Comparison of ENCODE assay signal across 8 cellular contexts in the genomic region with DNA sequence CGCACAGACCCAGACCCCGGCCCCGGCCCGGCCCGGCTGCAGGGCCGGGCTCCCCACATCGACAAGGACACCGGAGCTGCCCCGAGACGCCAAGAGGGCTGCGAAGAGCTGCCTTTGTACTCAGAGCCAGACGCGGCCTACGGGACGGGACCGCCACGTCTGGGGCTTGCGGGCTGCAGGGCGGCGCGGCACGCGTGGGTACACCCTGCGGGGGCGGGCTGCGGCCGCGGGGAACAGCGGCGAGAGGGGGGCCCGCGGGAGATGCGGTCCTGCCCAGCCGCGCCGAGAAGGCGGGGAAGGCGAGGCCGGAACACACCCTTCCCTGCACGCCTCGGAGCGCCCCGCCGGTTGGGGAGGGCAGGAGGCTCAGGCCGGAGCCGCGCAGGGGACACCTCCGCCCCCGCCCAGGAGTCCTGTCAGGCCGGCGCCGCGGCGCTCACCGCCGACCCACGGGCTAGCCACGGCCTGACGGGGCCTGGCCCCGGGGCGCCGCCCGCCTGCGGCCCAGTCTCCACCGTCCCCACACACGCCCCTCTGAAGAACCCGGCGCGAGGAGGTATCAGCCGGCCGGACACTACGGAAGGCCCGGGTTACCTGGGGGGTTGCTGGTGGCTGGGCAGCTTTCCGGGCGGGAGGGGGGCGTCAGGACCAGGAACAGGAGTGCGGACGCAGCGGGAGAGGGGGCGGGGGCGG. TPM values are rescaled to one million over a fixed set of nuclear protein-coding genes. Genes with fewer than 3 reads are reported as not detected.
A peak's percentile ranks its signal among the peaks of the same experiment; 100 is the strongest.
DNase-seq lines count a peak whose midpoint lies in the region; ATAC-seq, FAIRE-seq and TF ChIP-seq lines count a peak whose summit lies in the region.

No MANE protein-coding gene starts in this region.

- ATAC-seq in A549: peak; percentile 65 to 67
- peak; percentile 27 for ATAC-seq in GM18909 (IDR thresholded peaks at IDR 0.05; ENCODE audit: poor library complexity, unreplicated experiment)
- peak; percentile 23 for ATAC-seq in HG03196 (IDR thresholded peaks at IDR 0.05; ENCODE audit: unreplicated experiment)
- peak; percentile 22 for ATAC-seq in activated B cell treated with CpG ODN at 0.5 μM for 24 hours (ENCODE audit: low read depth)

- H3K27ac Mint-ChIP-seq in activated B cell treated with CpG ODN at 0.5 μM for 24 hours: peak overlapping the region; percentile 91

- H3K27me3 ChIP-seq in liver (ENCODE audit: control insufficient read depth in 4 of 4, insufficient read depth in 4 of 4, low read length in 3 of 4): no peaks in the 10 kb centered on the region

- peak overlapping the region; percentile 89 for H3K4me3 ChIP-seq in A549
- peak overlapping the region; percentile 71 to 100 (median 96) for H3K4me3 ChIP-seq in liver (ENCODE audit: low read depth in 1 of 3, low read length in 3 of 3)

- TF ChIP-seq EP300 in A549 (IDR thresholded peaks at IDR 0.05): no peak

- no peak for TF ChIP-seq POLR2A in A549 (IDR thresholded peaks at IDR 0.05; ENCODE audit: low read length)

- H3K4me1 ChIP-seq in A549: peaks cover 41% of the 10 kb centered on the region
- H3K4me1 ChIP-seq in liver (ENCODE audit: control insufficient read depth in 4 of 4, insufficient read depth in 4 of 4, low read length in 3 of 4): peaks cover 6 to 41% (median 28%) of the 10 kb centered on the region in 4 donors

- no peak for TF ChIP-seq RAD21 in A549 (conservative IDR thresholded peaks at IDR 0.05 in 1 of 2, IDR thresholded peaks at IDR 0.05 in 1 of 2)
- TF ChIP-seq RAD21 in liver (IDR thresholded peaks at IDR 0.05): no peak

- no peaks in the 10 kb centered on the region for H3K27me3 Mint-ChIP-seq in activated B cell treated with CpG ODN at 0.5 μM for 24 hours

- no peaks in the 10 kb centered on the region for H3K9me3 Mint-ChIP-seq in activated B cell treated with CpG ODN at 0.5 μM for 24 hours

- intact Hi-C loops in activated B cell treated with CpG ODN at 0.5 μM for 24 hours (cut with micrococcal nuclease): loop anchor here (1.0 to 10.0 kb wide), 7 partner anchors 16 to 489 kb away; a partner anchor contains a TSS

- WGBS in A549 (ENCODE audit: missing lambda C conversion rate): 0% methylated on average over 2 of the region's 81 CpGs
- WGBS in liver: under 1% methylated on average over 81 of the region's 81 CpGs

- TF ChIP-seq CTCF in A549 (IDR thresholded peaks at IDR 0.05) (no peak), activated B cell treated with CpG ODN at 0.5 μM for 24 hours (IDR thresholded peaks at IDR 0.05) (no peak), liver (IDR thresholded peaks at IDR 0.05; ENCODE audit: low read depth, low read length, missing input control) (no peak)

- peaks cover 11% of the 10 kb centered on the region for H3K36me3 Mint-ChIP-seq in activated B cell treated with CpG ODN at 0.5 μM for 24 hours (ENCODE audit: low read depth)

- H3K9ac ChIP-seq in liver (ENCODE audit: low read depth in 1 of 2, low read length in 2 of 2): peak overlapping the region; percentile 39 to 82

- no peak for FAIRE-seq in A549 (lab: Jason Lieb, UNC)

- no peaks in the 10 kb centered on the region for H3K9me3 ChIP-seq in A549
- no peaks in the 10 kb centered on the region for H3K9me3 ChIP-seq in liver (ENCODE audit: control insufficient read depth in 4 of 4, low read length in 3 of 4)

- H3K36me3 ChIP-seq in liver (ENCODE audit: control insufficient read depth in 4 of 4, insufficient read depth in 3 of 4, low read depth in 1 of 4, low read length in 3 of 4): no peaks in the 10 kb centered on the region

- DNase-seq in A549 (ENCODE audit: low read depth in 1 of 2, low spot score in 1 of 2) (no peak), activated B cell treated with CpG ODN at 0.5 μM for 24 hours (peak; percentile 57), cortex of kidney (lab: John Stamatoyannopoulos, UW) (no peak)
- peak; percentile 57 for DNase-seq in central memory CD4-positive, alpha-beta T cell
- DNase-seq in stimulated activated CD4-positive, alpha-beta T cell treated with anti-CD3 and anti-CD28 coated beads, TNF-alpha, amount 100 ng/mL, for 4 hours (ENCODE audit: low read depth in 3 of 3): peak; percentile 31 to 33 (median 31)

- POLR2A ChIA-PET in A549 (lab: Yijun Ruan, JAX) (interaction anchor here (0.6 to 1.5 kb wide), 6 partner anchors 11 to 238 kb away, joined by 3 read pairs; a partner anchor contains a TSS), activated B cell treated with CpG ODN at 0.5 μM for 24 hours (lab: Charles Lee) (interaction anchor here (0.5 to 4.3 kb wide), 23 partner anchors 9 to 491 kb away, joined by 3 to 36 read pairs (median 4); a partner anchor contains a TSS)

- peak overlapping the region; percentile 88 to 97 for H3K27ac ChIP-seq in A549
- peak overlapping the region; percentile 96 to 97 for H3K27ac ChIP-seq in liver (ENCODE audit: low read depth in 1 of 2, low read length in 2 of 2)

- H3K4me1 Mint-ChIP-seq in activated B cell treated with CpG ODN at 0.5 μM for 24 hours: peaks cover 62% of the 10 kb centered on the region

- peak overlapping the region; percentile 91 for H3K4me2 ChIP-seq in A549

- CTCF ChIA-PET in A549 (lab: Yijun Ruan, JAX): interaction anchor here (0.6 to 2.6 kb wide), 14 partner anchors 11 to 212 kb away, joined by 3 to 26 read pairs (median 4); no protein-coding TSS in a partner anchor
- CTCF ChIA-PET in activated B cell treated with CpG ODN at 0.5 μM for 24 hours (lab: Charles Lee): interaction anchor here (2.8 kb wide), 1 partner anchor 12 kb away, joined by 23 read pairs; no protein-coding TSS in a partner anchor

- H3K4me3 Mint-ChIP-seq in activated B cell treated with CpG ODN at 0.5 μM for 24 hours: peak overlapping the region; percentile 94

TF ChIP-seq in A549, 52 proteins besides CTCF, POLR2A, EP300 and RAD21:
- no peak for TF ChIP-seq CEBPB (IDR thresholded peaks at IDR 0.05)
- TF ChIP-seq, protein P1, sequence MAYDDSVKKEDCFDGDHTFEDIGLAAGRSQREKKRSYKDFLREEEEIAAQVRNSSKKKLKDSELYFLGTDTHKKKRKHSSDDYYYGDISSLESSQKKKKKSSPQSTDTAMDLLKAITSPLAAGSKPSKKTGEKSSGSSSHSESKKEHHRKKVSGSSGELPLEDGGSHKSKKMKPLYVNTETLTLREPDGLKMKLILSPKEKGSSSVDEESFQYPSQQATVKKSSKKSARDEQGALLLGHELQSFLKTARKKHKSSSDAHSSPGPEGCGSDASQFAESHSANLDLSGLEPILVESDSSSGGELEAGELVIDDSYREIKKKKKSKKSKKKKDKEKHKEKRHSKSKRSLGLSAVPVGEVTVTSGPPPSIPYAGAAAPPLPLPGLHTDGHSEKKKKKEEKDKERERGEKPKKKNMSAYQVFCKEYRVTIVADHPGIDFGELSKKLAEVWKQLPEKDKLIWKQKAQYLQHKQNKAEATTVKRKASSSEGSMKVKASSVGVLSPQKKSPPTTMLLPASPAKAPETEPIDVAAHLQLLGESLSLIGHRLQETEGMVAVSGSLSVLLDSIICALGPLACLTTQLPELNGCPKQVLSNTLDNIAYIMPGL (CRISPR knock-in tag; IDR thresholded peaks at IDR 0.05; ENCODE audit: borderline replicate concordance): no peak
- TF ChIP-seq CBX8 (IDR thresholded peaks at IDR 0.05): no peak
- TF ChIP-seq JUN (IDR thresholded peaks at IDR 0.05): no peak; a peak in 1 of 5 replicates

TF ChIP-seq in liver, 16 proteins besides CTCF, POLR2A, EP300 and RAD21 (continues in another document):
- TF ChIP-seq EGR1 (IDR thresholded peaks at IDR 0.05; ENCODE audit: low read depth in 2 of 2): no peak
- no peak for TF ChIP-seq SP1 (IDR thresholded peaks at IDR 0.05)
- TF ChIP-seq, protein P2, sequence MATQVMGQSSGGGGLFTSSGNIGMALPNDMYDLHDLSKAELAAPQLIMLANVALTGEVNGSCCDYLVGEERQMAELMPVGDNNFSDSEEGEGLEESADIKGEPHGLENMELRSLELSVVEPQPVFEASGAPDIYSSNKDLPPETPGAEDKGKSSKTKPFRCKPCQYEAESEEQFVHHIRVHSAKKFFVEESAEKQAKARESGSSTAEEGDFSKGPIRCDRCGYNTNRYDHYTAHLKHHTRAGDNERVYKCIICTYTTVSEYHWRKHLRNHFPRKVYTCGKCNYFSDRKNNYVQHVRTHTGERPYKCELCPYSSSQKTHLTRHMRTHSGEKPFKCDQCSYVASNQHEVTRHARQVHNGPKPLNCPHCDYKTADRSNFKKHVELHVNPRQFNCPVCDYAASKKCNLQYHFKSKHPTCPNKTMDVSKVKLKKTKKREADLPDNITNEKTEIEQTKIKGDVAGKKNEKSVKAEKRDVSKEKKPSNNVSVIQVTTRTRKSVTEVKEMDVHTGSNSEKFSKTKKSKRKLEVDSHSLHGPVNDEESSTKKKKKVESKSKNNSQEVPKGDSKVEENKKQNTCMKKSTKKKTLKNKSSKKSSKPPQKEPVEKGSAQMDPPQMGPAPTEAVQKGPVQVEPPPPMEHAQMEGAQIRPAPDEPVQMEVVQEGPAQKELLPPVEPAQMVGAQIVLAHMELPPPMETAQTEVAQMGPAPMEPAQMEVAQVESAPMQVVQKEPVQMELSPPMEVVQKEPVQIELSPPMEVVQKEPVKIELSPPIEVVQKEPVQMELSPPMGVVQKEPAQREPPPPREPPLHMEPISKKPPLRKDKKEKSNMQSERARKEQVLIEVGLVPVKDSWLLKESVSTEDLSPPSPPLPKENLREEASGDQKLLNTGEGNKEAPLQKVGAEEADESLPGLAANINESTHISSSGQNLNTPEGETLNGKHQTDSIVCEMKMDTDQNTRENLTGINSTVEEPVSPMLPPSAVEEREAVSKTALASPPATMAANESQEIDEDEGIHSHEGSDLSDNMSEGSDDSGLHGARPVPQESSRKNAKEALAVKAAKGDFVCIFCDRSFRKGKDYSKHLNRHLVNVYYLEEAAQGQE (IDR thresholded peaks at IDR 0.05): no peak
- TF ChIP-seq NR2F2 (IDR thresholded peaks at IDR 0.05): no peak
- TF ChIP-seq FOXA1 (IDR thresholded peaks at IDR 0.05): no peak
- no peak for TF ChIP-seq JUND (IDR thresholded peaks at IDR 0.05)
- no peak for TF ChIP-seq FOXA2 (IDR thresholded peaks at IDR 0.05)
- no peak for TF ChIP-seq TAF1 (conservative IDR thresholded peaks at IDR 0.05)
- TF ChIP-seq YY1 (IDR thresholded peaks at IDR 0.05): no peak
- TF ChIP-seq RXRA (IDR thresholded peaks at IDR 0.05): no peak
- no peak for TF ChIP-seq GABPA (IDR thresholded peaks at IDR 0.05 in 1 of 2, conservative IDR thresholded peaks at IDR 0.05 in 1 of 2)
- TF ChIP-seq, protein P3, sequence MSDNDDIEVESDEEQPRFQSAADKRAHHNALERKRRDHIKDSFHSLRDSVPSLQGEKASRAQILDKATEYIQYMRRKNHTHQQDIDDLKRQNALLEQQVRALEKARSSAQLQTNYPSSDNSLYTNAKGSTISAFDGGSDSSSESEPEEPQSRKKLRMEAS (IDR thresholded peaks at IDR 0.05): no peak

RNA-seq across cellular contexts. Expression of a gene that starts 0.5 kb away (rescaled TPM):
- polyA plus RNA-seq in A549 (2011; rRNA removed): 54.1 and 55.7 TPM in 2 replicates
- 12.6 and 14.0 TPM in 2 replicates for polyA plus RNA-seq in A549 (2012; cell fraction: cytosol; rRNA removed)
- polyA plus RNA-seq in A549 (2012; cell fraction: nucleus; rRNA removed): 6.3 and 11.1 TPM in 2 replicates
- polyA plus RNA-seq in A549 (2017; fragmentation: RNase III; extraction: RNeasy Plus Mini Kit Qiagen cat#74134 plus additional on column Dnase treatment): 38.4 to 40.2 TPM (median 38.8 TPM) in 3 replicates
- 14.2 and 15.3 TPM in 2 replicates for polyA minus RNA-seq in A549 (2011; rRNA and poly(A)+ RNA removed)
- 55.9 and 63.8 TPM in 2 replicates for total RNA-seq in activated B cell treated with CpG ODN at 0.5 μM for 24 hours
- total RNA-seq in liver: 10 to 100 TPM; 30.2 to 42.8 TPM
- 10 to 100 TPM; 25.9 to 48.2 TPM for polyA plus RNA-seq in liver

Comparison
In these comparisons a context has a peak if more than half of its experiments do, and no peak if none do; other contexts are left out.
1. DNase-seq: peak in activated B cell treated with CpG ODN at 0.5 μM for 24 hours (single experiment), central memory CD4-positive, alpha-beta T cell (single experiment) and stimulated activated CD4-positive, alpha-beta T cell treated with anti-CD3 and anti-CD28 coated beads, TNF-alpha, amount 100 ng/mL, for 4 hours (3 of 3); none in A549 (0 of 2) and cortex of kidney (single experiment).
2. Peak in every context shown above with its lines, with median percentiles within 50 percentile points of each other: ATAC-seq.